26 cellular contexts compared by ENCODE assay signal in genomic region chr5:171882118-171882517, GRCh38.
A peak's percentile ranks its signal among the peaks of the same experiment; 100 is the strongest.
DNase-seq lines count a peak whose midpoint lies in the region; ATAC-seq and TF ChIP-seq lines count a peak whose summit lies in the region.
"Had no signal": no experiment of that assay in that cellular context is flagged by ENCODE, and none has a peak within 500 bp of the region (broad histone marks: within the 10 kb centered on the region; RNA-seq: fewer than 3 reads in every experiment).

No MANE protein-coding gene starts in this region.

- no peaks in the 10 kb centered on the region for H3K9me3 ChIP-seq in breast epithelium
- H3K9me3 ChIP-seq: Caco-2, left lung had no signal

- CTCF ChIA-PET in activated naive CD4-positive, alpha-beta T cell treated with anti-CD3 and anti-CD28 coated beads for 36 hours (lab: Charles Lee): interaction anchor here (1.0 to 1.4 kb wide), 5 partner anchors 22 to 177 kb away, joined by 3 to 7 read pairs (median 3); no protein-coding TSS in a partner anchor
- CTCF ChIA-PET in activated naive CD4-positive, alpha-beta T cell treated with anti-CD3 and anti-CD28 coated beads, Interleukin-2, amount 10 ng/mL, durations not matched to agents 7 days and 5 days (lab: Charles Lee): interaction anchor here (0.9 to 1.6 kb wide), 2 partner anchors 24 to 25 kb away, joined by 4 to 5 read pairs; no protein-coding TSS in a partner anchor
- CTCF ChIA-PET in WTC11 (lab: Charles Lee): interaction anchor here (0.9 to 1.2 kb wide), 2 partner anchors 24 to 464 kb away, joined by 5 read pairs; no protein-coding TSS in a partner anchor

- H3K27ac Mint-ChIP-seq in activated naive CD4-positive, alpha-beta T cell treated with anti-CD3 and anti-CD28 coated beads for 36 hours: peak overlapping the region; percentile 4
- no peak overlapping the region for H3K27ac Mint-ChIP-seq in activated naive CD4-positive, alpha-beta T cell treated with anti-CD3 and anti-CD28 coated beads, Interleukin-2, amount 10 ng/mL, durations not matched to agents 7 days and 5 days
- peak overlapping the region; percentile 94 for H3K27ac Mint-ChIP-seq in activated naive CD4-positive, alpha-beta T cell treated with anti-CD3 and anti-CD28 coated beads, Interleukin-2, amount 50 U/mL, for 24 hours
- H3K27ac Mint-ChIP-seq in stimulated activated effector memory CD8-positive, alpha-beta T cell treated with anti-CD3 and anti-CD28 coated beads, Interleukin-12 subunit alpha, Interleukin-12 subunit beta, amount 100 ng/mL, for 72 hours: no peak overlapping the region
- H3K27ac Mint-ChIP-seq in WTC11: no peak overlapping the region
- H3K27ac Mint-ChIP-seq: activated naive CD8-positive, alpha-beta T cell treated with anti-CD3 and anti-CD28 coated beads, Interleukin-2, amount 10 ng/mL, durations not matched to agents 7 days and 5 days; endodermal cell; memory B cell; nephron progenitor cell had no signal

- H3K4me3 Mint-ChIP-seq in activated naive CD4-positive, alpha-beta T cell treated with anti-CD3 and anti-CD28 coated beads for 36 hours: no peak overlapping the region
- no peak overlapping the region for H3K4me3 Mint-ChIP-seq in activated naive CD4-positive, alpha-beta T cell treated with anti-CD3 and anti-CD28 coated beads, Interleukin-2, amount 10 ng/mL, durations not matched to agents 7 days and 5 days
- peak overlapping the region; percentile 61 for H3K4me3 Mint-ChIP-seq in activated naive CD4-positive, alpha-beta T cell treated with anti-CD3 and anti-CD28 coated beads, Interleukin-2, amount 50 U/mL, for 24 hours
- no peak overlapping the region for H3K4me3 Mint-ChIP-seq in stimulated activated effector memory CD8-positive, alpha-beta T cell treated with anti-CD3 and anti-CD28 coated beads, Interleukin-12 subunit alpha, Interleukin-12 subunit beta, amount 100 ng/mL, for 72 hours
- no peak overlapping the region for H3K4me3 Mint-ChIP-seq in WTC11
- H3K4me3 Mint-ChIP-seq: activated naive CD8-positive, alpha-beta T cell treated with anti-CD3 and anti-CD28 coated beads, Interleukin-2, amount 10 ng/mL, durations not matched to agents 7 days and 5 days; central memory CD8-positive, alpha-beta T cell; endodermal cell; memory B cell; nephron progenitor cell had no signal

- no peaks in the 10 kb centered on the region for H3K27me3 ChIP-seq in breast epithelium
- H3K27me3 ChIP-seq: BLaER1 treated with 17β-estradiol and CSF1 and Interleukin-3, amounts not matched to agents 10 nM and 100 nM; left lung had no signal

- no peak for TF ChIP-seq POLR2A in breast epithelium (IDR thresholded peaks at IDR 0.05)

- no peak for TF ChIP-seq CTCF in breast epithelium (IDR thresholded peaks at IDR 0.05)
- no peak for TF ChIP-seq CTCF in WTC11 (IDR thresholded peaks at IDR 0.05)

- peaks cover under 1% of the 10 kb centered on the region for H3K36me3 ChIP-seq in breast epithelium

- no peaks in the 10 kb centered on the region for H3K27me3 Mint-ChIP-seq in activated naive CD4-positive, alpha-beta T cell treated with anti-CD3 and anti-CD28 coated beads for 36 hours (ENCODE audit: low read depth)
- no peaks in the 10 kb centered on the region for H3K27me3 Mint-ChIP-seq in activated naive CD4-positive, alpha-beta T cell treated with anti-CD3 and anti-CD28 coated beads, Interleukin-2, amount 10 ng/mL, durations not matched to agents 7 days and 5 days
- H3K27me3 Mint-ChIP-seq in activated naive CD4-positive, alpha-beta T cell treated with anti-CD3 and anti-CD28 coated beads, Interleukin-2, amount 50 U/mL, for 24 hours: no peaks in the 10 kb centered on the region
- H3K27me3 Mint-ChIP-seq in WTC11 (ENCODE audit: low read depth): no peaks in the 10 kb centered on the region
- H3K27me3 Mint-ChIP-seq: activated naive CD8-positive, alpha-beta T cell treated with anti-CD3 and anti-CD28 coated beads, Interleukin-2, amount 10 ng/mL, durations not matched to agents 7 days and 5 days; central memory CD8-positive, alpha-beta T cell; memory B cell had no signal

- intact Hi-C loops in activated naive CD4-positive, alpha-beta T cell treated with anti-CD3 and anti-CD28 coated beads for 36 hours (cut with micrococcal nuclease): no loop called here
- intact Hi-C loops in breast epithelium (cut with DNase I; ENCODE audit: low total_unique reads): no loop called here

- H3K27ac ChIP-seq in breast epithelium: no peak overlapping the region
- H3K27ac ChIP-seq: BLaER1 treated with 17β-estradiol and CSF1 and Interleukin-3, amounts not matched to agents 10 nM and 100 nM; left lung; WERI-Rb-1 had no signal

- H3K4me1 Mint-ChIP-seq in activated naive CD4-positive, alpha-beta T cell treated with anti-CD3 and anti-CD28 coated beads for 36 hours (ENCODE audit: low read depth): peaks cover 21% of the 10 kb centered on the region
- H3K4me1 Mint-ChIP-seq in activated naive CD4-positive, alpha-beta T cell treated with anti-CD3 and anti-CD28 coated beads, Interleukin-2, amount 10 ng/mL, durations not matched to agents 7 days and 5 days: peaks cover 3% of the 10 kb centered on the region
- H3K4me1 Mint-ChIP-seq in activated naive CD4-positive, alpha-beta T cell treated with anti-CD3 and anti-CD28 coated beads, Interleukin-2, amount 50 U/mL, for 24 hours: peaks cover 36% of the 10 kb centered on the region
- H3K4me1 Mint-ChIP-seq in stimulated activated effector memory CD8-positive, alpha-beta T cell treated with anti-CD3 and anti-CD28 coated beads, Interleukin-12 subunit alpha, Interleukin-12 subunit beta, amount 100 ng/mL, for 72 hours: peaks cover 5% of the 10 kb centered on the region
- H3K4me1 Mint-ChIP-seq in WTC11: no peaks in the 10 kb centered on the region
- H3K4me1 Mint-ChIP-seq: endodermal cell, memory B cell had no signal

- ATAC-seq in stimulated activated effector memory CD8-positive, alpha-beta T cell treated with anti-CD3 and anti-CD28 coated beads, Interleukin-12 subunit alpha, Interleukin-12 subunit beta, amount 100 ng/mL, for 72 hours: peak; percentile 31
- ATAC-seq in WTC11: no peak
- ATAC-seq: left lung had no signal

- no peak overlapping the region for H3K4me3 ChIP-seq in breast epithelium
- H3K4me3 ChIP-seq: BLaER1 treated with 17β-estradiol and CSF1 and Interleukin-3, amounts not matched to agents 10 nM and 100 nM; left lung had no signal

- POLR2A ChIA-PET in WTC11 (lab: Charles Lee): no interaction called here

- H3K9me3 Mint-ChIP-seq in activated naive CD4-positive, alpha-beta T cell treated with anti-CD3 and anti-CD28 coated beads for 36 hours: no peaks in the 10 kb centered on the region
- H3K9me3 Mint-ChIP-seq in activated naive CD4-positive, alpha-beta T cell treated with anti-CD3 and anti-CD28 coated beads, Interleukin-2, amount 10 ng/mL, durations not matched to agents 7 days and 5 days: no peaks in the 10 kb centered on the region
- H3K9me3 Mint-ChIP-seq in activated naive CD4-positive, alpha-beta T cell treated with anti-CD3 and anti-CD28 coated beads, Interleukin-2, amount 50 U/mL, for 24 hours: no peaks in the 10 kb centered on the region
- H3K9me3 Mint-ChIP-seq in stimulated activated effector memory CD8-positive, alpha-beta T cell treated with anti-CD3 and anti-CD28 coated beads, Interleukin-12 subunit alpha, Interleukin-12 subunit beta, amount 100 ng/mL, for 72 hours: no peaks in the 10 kb centered on the region
- H3K9me3 Mint-ChIP-seq in WTC11: no peaks in the 10 kb centered on the region
- H3K9me3 Mint-ChIP-seq: central memory CD8-positive, alpha-beta T cell; endodermal cell; memory B cell; nephron progenitor cell had no signal

- H3K4me1 ChIP-seq in breast epithelium: no peaks in the 10 kb centered on the region
- H3K4me1 ChIP-seq: BLaER1 treated with 17β-estradiol and CSF1 and Interleukin-3, amounts not matched to agents 10 nM and 100 nM; left lung had no signal

- H3K36me3 Mint-ChIP-seq in activated naive CD4-positive, alpha-beta T cell treated with anti-CD3 and anti-CD28 coated beads for 36 hours (ENCODE audit: low read depth): peaks cover 26% of the 10 kb centered on the region
- H3K36me3 Mint-ChIP-seq in activated naive CD4-positive, alpha-beta T cell treated with anti-CD3 and anti-CD28 coated beads, Interleukin-2, amount 10 ng/mL, durations not matched to agents 7 days and 5 days: peaks cover 26% of the 10 kb centered on the region
- peaks cover 32% of the 10 kb centered on the region for H3K36me3 Mint-ChIP-seq in activated naive CD4-positive, alpha-beta T cell treated with anti-CD3 and anti-CD28 coated beads, Interleukin-2, amount 50 U/mL, for 24 hours
- H3K36me3 Mint-ChIP-seq in stimulated activated effector memory CD8-positive, alpha-beta T cell treated with anti-CD3 and anti-CD28 coated beads, Interleukin-12 subunit alpha, Interleukin-12 subunit beta, amount 100 ng/mL, for 72 hours: peaks cover 67% of the 10 kb centered on the region
- H3K36me3 Mint-ChIP-seq in WTC11: peaks cover 18% of the 10 kb centered on the region

- peak; percentile 33 for DNase-seq in activated naive CD4-positive, alpha-beta T cell treated with anti-CD3 and anti-CD28 coated beads for 36 hours
- DNase-seq in activated naive CD4-positive, alpha-beta T cell treated with anti-CD3 and anti-CD28 coated beads, Interleukin-2, amount 10 ng/mL, durations not matched to agents 7 days and 5 days: no peak
- DNase-seq in putamen (ENCODE audit: low spot score): peak; percentile 42
- no peak for DNase-seq in stimulated activated effector memory CD8-positive, alpha-beta T cell treated with anti-CD3 and anti-CD28 coated beads, Interleukin-12 subunit alpha, Interleukin-12 subunit beta, amount 100 ng/mL, for 72 hours (ENCODE audit: low spot score in 2 of 2)
- DNase-seq in ecto neural progenitor cell (ENCODE audit: low spot score): no peak
- DNase-seq in breast epithelium (ENCODE audit: low spot score in 2 of 2): no peak
- DNase-seq in WTC11 (ENCODE audit: low spot score): no peak
- DNase-seq: activated CD8-positive, alpha-beta memory T cell treated with anti-CD3 and anti-CD28 coated beads for 24 hours; activated naive CD8-positive, alpha-beta T cell treated with anti-CD3 and anti-CD28 coated beads, Interleukin-2, amount 10 ng/mL, durations not matched to agents 7 days and 5 days; Caco-2; DMS53; endodermal cell; left lung; NCI-H1048; NCI-H2107; NCI-H446; NCI-H82; nephron progenitor cell; SIG-M5; SW 1271; T1000; WERI-Rb-1 had no signal

TF ChIP-seq in WTC11, 78 proteins besides CTCF, POLR2A, EP300 and RAD21 (continues in another document):
- no peak for TF ChIP-seq JAZF1 (CRISPR knock-in tag; IDR thresholded peaks at IDR 0.05)
- TF ChIP-seq ZBTB43 (CRISPR knock-in tag; IDR thresholded peaks at IDR 0.05): no peak
- TF ChIP-seq ZNF232 (CRISPR knock-in tag; IDR thresholded peaks at IDR 0.05): no peak
- no peak for TF ChIP-seq ZNF138 (CRISPR knock-in tag; conservative IDR thresholded peaks at IDR 0.05)

Comparison
In these comparisons a context has a peak if more than half of its experiments do, and no peak if none do; other contexts are left out.
1. DNase-seq: peak in activated naive CD4-positive, alpha-beta T cell treated with anti-CD3 and anti-CD28 coated beads for 36 hours (single experiment) and putamen (single experiment); none in activated naive CD4-positive, alpha-beta T cell treated with anti-CD3 and anti-CD28 coated beads, Interleukin-2, amount 10 ng/mL, durations not matched to agents 7 days and 5 days (single experiment), stimulated activated effector memory CD8-positive, alpha-beta T cell treated with anti-CD3 and anti-CD28 coated beads, Interleukin-12 subunit alpha, Interleukin-12 subunit beta, amount 100 ng/mL, for 72 hours (0 of 2), ecto neural progenitor cell (single experiment), breast epithelium (0 of 2) and WTC11 (single experiment).
2. H3K27ac Mint-ChIP-seq: peak in activated naive CD4-positive, alpha-beta T cell treated with anti-CD3 and anti-CD28 coated beads for 36 hours (single experiment) and activated naive CD4-positive, alpha-beta T cell treated with anti-CD3 and anti-CD28 coated beads, Interleukin-2, amount 50 U/mL, for 24 hours (single experiment); none in activated naive CD4-positive, alpha-beta T cell treated with anti-CD3 and anti-CD28 coated beads, Interleukin-2, amount 10 ng/mL, durations not matched to agents 7 days and 5 days (single experiment), stimulated activated effector memory CD8-positive, alpha-beta T cell treated with anti-CD3 and anti-CD28 coated beads, Interleukin-12 subunit alpha, Interleukin-12 subunit beta, amount 100 ng/mL, for 72 hours (single experiment) and WTC11 (single experiment).